1 cellular context compared by ENCODE assay signal in genomic region chr6:36160147-36160760, GRCh38.
TF ChIP-seq lines count a peak whose summit lies in the region.

No MANE protein-coding gene starts in this region.

TF ChIP-seq in K562, 482 proteins besides CTCF, POLR2A, EP300 and RAD21:
- TF ChIP-seq CBFA2T3 (IDR thresholded peaks at IDR 0.05) (peak; percentile 42; the same call in 1 of the 2 replicates), CEBPG (CRISPR knock-in tag; IDR thresholded peaks at IDR 0.05) (no peak), CEBPG (tag; conservative IDR thresholded peaks at IDR 0.05 in 1 of 2, IDR thresholded peaks at IDR 0.05 in 1 of 2) (no peak), ZNF12 (CRISPR knock-in tag; IDR thresholded peaks at IDR 0.05) (peak; percentile 99), TRIM24 (IDR thresholded peaks at IDR 0.05) (0 out of 4 replicates have a peak, but pooled peaks of 1 of the 2 experiments have one; percentile 24)
